In genomic region chr1:58908539-58909161, GRCh38 we compare ENCODE assay signal across 25 cellular contexts.
DNase-seq lines count a peak whose midpoint lies in the region; ATAC-seq, FAIRE-seq and TF ChIP-seq lines count a peak whose summit lies in the region.
"Had no signal": no experiment of that assay in that cellular context is flagged by ENCODE, and none has a peak within 500 bp of the region (broad histone marks: within the 10 kb centered on the region; RNA-seq: fewer than 3 reads in every experiment).

No MANE protein-coding gene starts in this region.

- POLR2A ChIA-PET in A549 (lab: Yijun Ruan, JAX): no interaction called here

- WGBS in A549 (ENCODE audit: missing lambda C conversion rate): 64% methylated on average over 2 of the region's 2 CpGs
- 78 to 93% (median 82%) methylated on average over 2 of the region's 2 CpGs for WGBS in ovary, 3 donors

- H3K4me2 ChIP-seq in A549: peak overlapping the region; percentile 36; the same call in 1 of the 3 replicates

- TF ChIP-seq EP300 in A549 (IDR thresholded peaks at IDR 0.05): no peak
- TF ChIP-seq EP300 in ovary (IDR thresholded peaks at IDR 0.05): no peak

- peak overlapping the region; percentile 45 to 61; a peak in 5 of 6 replicates for H3K27ac ChIP-seq in A549
- H3K27ac ChIP-seq in RWPE2 (ENCODE audit: poor library complexity, severe bottlenecking): peak overlapping the region; percentile 90
- no peak overlapping the region for H3K27ac ChIP-seq in ovary
- H3K27ac ChIP-seq: brain microvascular endothelial cell, colonic mucosa, thoracic aorta had no signal

- H3K9me3 ChIP-seq in A549 (no peaks in the 10 kb centered on the region), RWPE2 (ENCODE audit: severe bottlenecking) (no peaks in the 10 kb centered on the region), ovary (no peaks in the 10 kb centered on the region)
- H3K9me3 ChIP-seq: colonic mucosa, thoracic aorta had no signal

- CTCF ChIA-PET in A549 (lab: Yijun Ruan, JAX): no interaction called here

- H3K27me3 ChIP-seq in RWPE2 (ENCODE audit: insufficient read depth, poor library complexity, severe bottlenecking): no peaks in the 10 kb centered on the region
- no peaks in the 10 kb centered on the region for H3K27me3 ChIP-seq in ovary
- H3K27me3 ChIP-seq: brain microvascular endothelial cell, colonic mucosa had no signal

- TF ChIP-seq CTCF in A549 (IDR thresholded peaks at IDR 0.05) (no peak), RWPE2 (IDR thresholded peaks at IDR 0.05; ENCODE audit: poor library complexity, severe bottlenecking) (no peak), fibroblast of pulmonary artery (IDR thresholded peaks at IDR 0.05; ENCODE audit: low read length, missing control alignments) (no peak), ovary (IDR thresholded peaks at IDR 0.05) (no peak)

- H3K36me3 ChIP-seq in RWPE2 (ENCODE audit: low read depth): no peaks in the 10 kb centered on the region
- H3K36me3 ChIP-seq in ovary: no peaks in the 10 kb centered on the region
- H3K36me3 ChIP-seq: brain microvascular endothelial cell, colonic mucosa, thoracic aorta had no signal

- no peak for TF ChIP-seq RAD21 in A549 (conservative IDR thresholded peaks at IDR 0.05 in 1 of 2, IDR thresholded peaks at IDR 0.05 in 1 of 2)

- no peak for DNase-seq in A549 (ENCODE audit: low read depth in 1 of 2, low spot score in 1 of 2)
- DNase-seq in GM04503 (ENCODE audit: low read depth): peak; percentile 49
- no peak for DNase-seq in RWPE2 (ENCODE audit: low spot score)
- peak; percentile 23 for DNase-seq in fibroblast of pulmonary artery (ENCODE audit: low read depth)
- no peak for DNase-seq in HuH-7.5 (ENCODE audit: low spot score)
- no peak for DNase-seq in SW480 (ENCODE audit: low spot score)
- DNase-seq in ovary: no peak
- DNase-seq in mucosa of gallbladder (ENCODE audit: low spot score): no peak
- DNase-seq: activated CD8-positive, alpha-beta memory T cell treated with anti-CD3 and anti-CD28 coated beads, Interleukin-2, amount 50 U/mL, for 48 hours; brain microvascular endothelial cell; CD4-positive, CD25-positive, alpha-beta regulatory T cell; colonic mucosa; DMS 273 treated with DMSO at 0.1 percent for 48 hours; H7; naive B cell; NCI-H2171 treated with DMSO at 0.1 percent for 48 hours; NCI-H526; posterior cingulate gyrus; SIG-M5; stimulated activated CD4-positive, alpha-beta T cell treated with anti-CD3 and anti-CD28 coated beads, Interleukin-1b, Interleukin-23, amount 100 ng/mL, for 48 hours; stimulated activated naive CD4-positive, alpha-beta T cell had no signal

- no peak for TF ChIP-seq POLR2A in A549 (IDR thresholded peaks at IDR 0.05; ENCODE audit: low read length)
- no peak for TF ChIP-seq POLR2A in ovary (IDR thresholded peaks at IDR 0.05)

- H3K4me1 ChIP-seq in A549 (peaks cover 28% of the 10 kb centered on the region), RWPE2 (ENCODE audit: insufficient read depth, poor library complexity, severe bottlenecking) (peaks cover 24% of the 10 kb centered on the region), ovary (ENCODE audit: insufficient read depth) (no peaks in the 10 kb centered on the region)
- H3K4me1 ChIP-seq: colonic mucosa had no signal

- intact Hi-C loops in ovary (cut with DNase I): no loop called here

- FAIRE-seq in A549 (lab: Jason Lieb, UNC): no peak
- FAIRE-seq: A204.1, frontal cortex, GM12892 had no signal

- H3K4me3 ChIP-seq in A549: no peak overlapping the region
- no peak overlapping the region for H3K4me3 ChIP-seq in RWPE2 (ENCODE audit: severe bottlenecking)
- H3K4me3 ChIP-seq in fibroblast of pulmonary artery (replicated peaks; ENCODE audit: low read depth, low read length): no peak overlapping the region
- H3K4me3 ChIP-seq in ovary: no peak overlapping the region
- H3K4me3 ChIP-seq: colonic mucosa, thoracic aorta had no signal

- no peak for ATAC-seq in A549
- ATAC-seq in RWPE2 (ENCODE audit: low read depth): no peak

TF ChIP-seq in A549, 52 proteins besides CTCF, POLR2A, EP300 and RAD21:
- no peak for TF ChIP-seq EHF (CRISPR knock-in tag; IDR thresholded peaks at IDR 0.05)
- TF ChIP-seq CEBPB (IDR thresholded peaks at IDR 0.05): peak in 1 of 2 experiments; percentile 38; a peak in 1 of 4 replicates
- no peak for TF ChIP-seq SREBF2 (IDR thresholded peaks at IDR 0.05)
- TF ChIP-seq PBX3 (IDR thresholded peaks at IDR 0.05): no peak
- no peak for TF ChIP-seq HEYL (CRISPR knock-in tag; IDR thresholded peaks at IDR 0.05)

Comparison
In these comparisons a context has a peak if more than half of its experiments do, and no peak if none do; other contexts are left out.
1. DNase-seq: peak in GM04503 (single experiment) and fibroblast of pulmonary artery (single experiment); none in A549 (0 of 2), RWPE2 (single experiment), HuH-7.5 (single experiment), SW480 (single experiment), ovary (0 of 5) and mucosa of gallbladder (single experiment).
2. H3K27ac ChIP-seq: peak in A549 (2 of 2) and RWPE2 (single experiment); none in ovary (0 of 2).